ENCODE assay signal across 20 cellular contexts in genomic region chr4:115165503-115165902, GRCh38. TPM values are rescaled to one million over a fixed set of nuclear protein-coding genes. Genes with fewer than 3 reads are reported as not detected.
"Had no signal": no experiment of that assay in that cellular context is flagged by ENCODE, and none has a peak within 500 bp of the region (broad histone marks: within the 10 kb centered on the region; RNA-seq: fewer than 3 reads in every experiment).

No MANE protein-coding gene starts in this region.

- DNase-seq: activated CD4-positive, alpha-beta T cell treated with anti-CD3 and anti-CD28 coated beads, Interleukin-2, amount 10 ng/mL, durations not matched to agents 24 days and 14 days; activated CD8-positive, alpha-beta T cell treated with anti-CD3 and anti-CD28 coated beads for 36 hours; activated naive CD4-positive, alpha-beta T cell treated with Interleukin-2 at 50 U/mL for 16 hours; activated naive CD8-positive, alpha-beta T cell treated with anti-CD3 and anti-CD28 coated beads, Interleukin-2, amount 10 ng/mL, durations not matched to agents 7 days and 5 days; activated T-cell treated with anti-CD3 and anti-CD28 coated beads, Interleukin-2, amount 50 U/mL, for 24 hours; brain microvascular endothelial cell; colonic mucosa; heart left ventricle; kidney glomerular epithelial cell; left ventricle myocardium inferior; occipital lobe; posterior cingulate gyrus; retina; spleen; stimulated activated CD4-positive, alpha-beta T cell treated with anti-CD3 and anti-CD28 coated beads, Interleukin-4, amount 100 ng/mL, for 4 hours; upper lobe of right lung had no signal

- H3K9me3 ChIP-seq: colonic mucosa, gastroesophageal sphincter, left ventricle myocardium inferior, spleen, upper lobe of right lung had no signal

- ATAC-seq: activated CD8-positive, alpha-beta T cell treated with anti-CD3 and anti-CD28 coated beads for 36 hours; gastroesophageal sphincter; heart left ventricle; stimulated activated memory B cell treated with anti-CD40 and anti-IgM and Interleukin-4, amounts not matched to agents 10 μg/mL and 1 μg/mL and 100 μg/mL, for 72 hours; upper lobe of right lung had no signal

- H3K36me3 ChIP-seq: brain microvascular endothelial cell, colonic mucosa, gastroesophageal sphincter, heart left ventricle, left ventricle myocardium inferior, spleen, upper lobe of right lung had no signal

- H3K4me3 ChIP-seq: colonic mucosa, gastroesophageal sphincter, heart left ventricle, left ventricle myocardium inferior, spleen, upper lobe of right lung had no signal

- H3K27ac ChIP-seq: brain microvascular endothelial cell, colonic mucosa, gastroesophageal sphincter, heart left ventricle, left ventricle myocardium inferior, spleen, upper lobe of right lung had no signal

- H3K4me1 ChIP-seq: colonic mucosa, gastroesophageal sphincter, heart left ventricle, left ventricle myocardium inferior, spleen, upper lobe of right lung had no signal

RNA-seq across cellular contexts. Expression of gene NDST4, which starts 52.1 kb away (rescaled TPM):
- total RNA-seq: activated CD4-positive, alpha-beta T cell treated with anti-CD3 and anti-CD28 coated beads, Interleukin-2, amount 10 ng/mL, durations not matched to agents 24 days and 14 days; activated CD8-positive, alpha-beta T cell treated with anti-CD3 and anti-CD28 coated beads for 36 hours; activated naive CD8-positive, alpha-beta T cell treated with anti-CD3 and anti-CD28 coated beads, Interleukin-2, amount 10 ng/mL, durations not matched to agents 7 days and 5 days; activated T-helper 2 cell treated with anti-CD3 and anti-CD28 coated beads, Interferon-gamma antibody, Interleukin-2, Interleukin-4, amounts not matched to agents 10 μg/mL and 5 μg/mL and 100 μg/mL, durations not matched to agents 14 hours and 24 hours and 36 hours; gastroesophageal sphincter; heart left ventricle; mononuclear cell; upper lobe of right lung had no signal
